ENCODE assay signal across 25 cellular contexts in genomic region chr18:10822457-10822856, GRCh38.
DNase-seq lines count a peak whose midpoint lies in the region; ATAC-seq, FAIRE-seq and TF ChIP-seq lines count a peak whose summit lies in the region.
"Had no signal": no experiment of that assay in that cellular context is flagged by ENCODE, and none has a peak within 500 bp of the region (broad histone marks: within the 10 kb centered on the region; RNA-seq: fewer than 3 reads in every experiment).

No MANE protein-coding gene starts in this region.

- H3K27me3 Mint-ChIP-seq in activated CD4-positive, alpha-beta T cell treated with anti-CD3 and anti-CD28 coated beads, Interleukin-2, amount 10 ng/mL, durations not matched to agents 7 days and 5 days, result peaks cover 18% of the 10 kb centered on the region
- peaks cover 13% of the 10 kb centered on the region for H3K27me3 Mint-ChIP-seq in activated CD8-positive, alpha-beta T cell treated with anti-CD3 and anti-CD28 coated beads for 36 hours

- no peak overlapping the region for H3K27ac ChIP-seq in GM12878 (ENCODE audit: control insufficient read depth, insufficient read depth)
- no peak overlapping the region for H3K27ac ChIP-seq in mesendoderm (ENCODE audit: low read depth, low read length)
- H3K27ac ChIP-seq: C4-2B, heart left ventricle, RWPE1, upper lobe of right lung, VCaP had no signal

- H3K36me3 ChIP-seq in GM12878 (ENCODE audit: control insufficient read depth in 2 of 2, insufficient read depth in 2 of 2, low read length in 1 of 2) (no peaks in the 10 kb centered on the region; a peak in 1 of 4 replicates), mesendoderm (ENCODE audit: control insufficient read depth, insufficient read depth, low read length) (no peaks in the 10 kb centered on the region)
- H3K36me3 ChIP-seq: HAP-1, heart left ventricle, upper lobe of right lung had no signal

- TF ChIP-seq POLR2A in GM12878 (IDR thresholded peaks at IDR 0.05; ENCODE audit: low read depth, low read length), result no peak

- WGBS in GM12878 (ENCODE audit: insufficient coverage, insufficient replicate concordance, low lambda C conversion rate, missing lambda C conversion rate), result 36% methylated on average over 6 of the region's 6 CpGs
- no CpG with 5 or more reads among the region's 6 CpGs for WGBS in mesendoderm (ENCODE audit: extremely low coverage, insufficient coverage, low lambda C conversion rate)

- no peak overlapping the region for H3K4me3 Mint-ChIP-seq in activated CD4-positive, alpha-beta T cell treated with anti-CD3 and anti-CD28 coated beads, Interleukin-2, amount 10 ng/mL, durations not matched to agents 7 days and 5 days
- H3K4me3 Mint-ChIP-seq in activated CD8-positive, alpha-beta T cell treated with anti-CD3 and anti-CD28 coated beads for 36 hours, result no peak overlapping the region
- H3K4me3 Mint-ChIP-seq: memory B cell, natural killer cell had no signal

- no peak for TF ChIP-seq CTCF in GM12878 (IDR thresholded peaks at IDR 0.05 in 2 of 3, conservative IDR thresholded peaks at IDR 0.05 in 1 of 3; ENCODE audit: control insufficient read depth in 2 of 3, extremely low read depth in 1 of 3, insufficient read depth in 1 of 3, low read depth in 3 of 3, low read length in 3 of 3)
- TF ChIP-seq CTCF in activated CD8-positive, alpha-beta T cell treated with anti-CD3 and anti-CD28 coated beads for 36 hours (IDR thresholded peaks at IDR 0.05), result no peak

- no peak overlapping the region for H2BK5ac ChIP-seq in mesendoderm (ENCODE audit: low read length)

- peak; percentile 61 for FAIRE-seq in GM12878 (lab: Jason Lieb, UNC)
- FAIRE-seq: keratinocyte had no signal

- TF ChIP-seq RAD21 in GM12878 (IDR thresholded peaks at IDR 0.05; ENCODE audit: insufficient read depth, low read depth, low read length), result no peak

- no peak overlapping the region for H3K9ac ChIP-seq in GM12878 (ENCODE audit: control insufficient read depth, insufficient read depth, low read length)
- H3K9ac ChIP-seq in mesendoderm (ENCODE audit: low read length), result no peak overlapping the region

- no peaks in the 10 kb centered on the region for H3K36me3 Mint-ChIP-seq in activated CD4-positive, alpha-beta T cell treated with anti-CD3 and anti-CD28 coated beads, Interleukin-2, amount 10 ng/mL, durations not matched to agents 7 days and 5 days (ENCODE audit: low read depth)
- no peaks in the 10 kb centered on the region for H3K36me3 Mint-ChIP-seq in activated CD8-positive, alpha-beta T cell treated with anti-CD3 and anti-CD28 coated beads for 36 hours (ENCODE audit: low read depth)
- H3K36me3 Mint-ChIP-seq: natural killer cell had no signal

- H3K9me3 ChIP-seq in GM12878 (replicated peaks; ENCODE audit: control insufficient read depth, insufficient read depth, low read length), result peaks cover 3% of the 10 kb centered on the region
- H3K9me3 ChIP-seq: HAP-1, upper lobe of right lung had no signal

- no peak overlapping the region for H2BK15ac ChIP-seq in mesendoderm (replicated peaks; ENCODE audit: low read depth)

- H3K79me2 ChIP-seq in GM12878 (ENCODE audit: control insufficient read depth, insufficient read depth, low read length) (no peaks in the 10 kb centered on the region), mesendoderm (ENCODE audit: control insufficient read depth, insufficient read depth, low read length) (no peaks in the 10 kb centered on the region)

- H3K18ac ChIP-seq in mesendoderm (ENCODE audit: low read length), result no peak overlapping the region

- H3K27ac Mint-ChIP-seq in activated CD4-positive, alpha-beta T cell treated with anti-CD3 and anti-CD28 coated beads, Interleukin-2, amount 10 ng/mL, durations not matched to agents 7 days and 5 days, result no peak overlapping the region
- no peak overlapping the region for H3K27ac Mint-ChIP-seq in activated CD8-positive, alpha-beta T cell treated with anti-CD3 and anti-CD28 coated beads for 36 hours
- H3K27ac Mint-ChIP-seq: memory B cell, natural killer cell had no signal

- H4K20me1 ChIP-seq in GM12878 (ENCODE audit: control insufficient read depth, insufficient read depth), result no peaks in the 10 kb centered on the region

- in situ Hi-C loops in GM12878 (cut with MboI), result no loop called here

- no peak overlapping the region for H2AK5ac ChIP-seq in mesendoderm (ENCODE audit: low read length)

- RAD21 ChIA-PET in GM12878 (lab: Charles Lee; ENCODE audit: unreplicated experiment), result interaction anchor here (1.3 kb wide), 1 partner anchor 19 kb away, joined by 3 read pairs; no protein-coding TSS in a partner anchor

- peak overlapping the region; percentile 45 for H2AFZ ChIP-seq in GM12878 (ENCODE audit: control insufficient read depth, low read depth, low read length)

- no peaks in the 10 kb centered on the region for H3K79me1 ChIP-seq in mesendoderm (ENCODE audit: low read length)

- CTCF ChIA-PET in activated CD4-positive, alpha-beta T cell treated with anti-CD3 and anti-CD28 coated beads, Interleukin-2, amount 10 ng/mL, durations not matched to agents 7 days and 5 days (lab: Charles Lee), result no interaction called here
- CTCF ChIA-PET in GM12878 (lab: Yijun Ruan, JAX), result interaction anchor here (0.9 to 1.8 kb wide), 6 partner anchors 8 to 332 kb away, joined by 3 to 5 read pairs (median 4); no protein-coding TSS in a partner anchor
- CTCF ChIA-PET in activated CD8-positive, alpha-beta T cell treated with anti-CD3 and anti-CD28 coated beads for 36 hours (lab: Charles Lee), result no interaction called here

- no peak overlapping the region for H3K4ac ChIP-seq in mesendoderm (ENCODE audit: low read depth, low read length)

- H3K23ac ChIP-seq in mesendoderm (ENCODE audit: low read length), result no peak overlapping the region

- H3K56ac ChIP-seq in mesendoderm (ENCODE audit: low read length), result no peak overlapping the region

- peaks cover 4% of the 10 kb centered on the region for H3K9me3 Mint-ChIP-seq in activated CD4-positive, alpha-beta T cell treated with anti-CD3 and anti-CD28 coated beads, Interleukin-2, amount 10 ng/mL, durations not matched to agents 7 days and 5 days
- peaks cover 10% of the 10 kb centered on the region for H3K9me3 Mint-ChIP-seq in activated CD8-positive, alpha-beta T cell treated with anti-CD3 and anti-CD28 coated beads for 36 hours

- no peak overlapping the region for H3K4me3 ChIP-seq in GM12878
- H3K4me3 ChIP-seq in mesendoderm (ENCODE audit: low read length), result no peak overlapping the region
- H3K4me3 ChIP-seq: HAP-1, heart left ventricle, upper lobe of right lung had no signal

- peak; percentile 7 for DNase-seq in activated CD4-positive, alpha-beta T cell treated with anti-CD3 and anti-CD28 coated beads, Interleukin-2, amount 10 ng/mL, durations not matched to agents 7 days and 5 days
- DNase-seq in activated CD4-positive, alpha-beta T cell treated with anti-CD3 and anti-CD28 coated beads for 48 hours, result no peak
- DNase-seq in NCI-H146 treated with DMSO at 0.1 percent for 48 hours (lab: John Stamatoyannopoulos, UW; ENCODE audit: unreplicated experiment), result peak; percentile 77
- DNase-seq in GM12878 (ENCODE audit: low read depth, low spot score), result no peak
- DNase-seq in mesendoderm, result peak; percentile 95
- no peak for DNase-seq in HCEC 1CT
- no peak for DNase-seq in activated CD8-positive, alpha-beta T cell treated with anti-CD3 and anti-CD28 coated beads for 36 hours
- DNase-seq: ACHN; central memory CD4-positive, alpha-beta T cell; effector memory CD4-positive, alpha-beta T cell; heart left ventricle; natural killer cell; NCI-H1694; NCI-H2227 treated with DMSO at 0.1 percent for 48 hours; NK-92 treated with Interleukin-12 subunit alpha and Interleukin-12 subunit beta, amount 100 ng/mL, for 24 hours; posterior cingulate gyrus; stimulated activated CD4-positive, alpha-beta T cell treated with anti-CD3 and anti-CD28 coated beads, Interleukin-2, amount 100 ng/mL, for 24 hours; upper lobe of right lung had no signal

- H3K4me1 ChIP-seq in GM12878 (ENCODE audit: control insufficient read depth, insufficient read depth, low read length) (no peaks in the 10 kb centered on the region), mesendoderm (ENCODE audit: control insufficient read depth, low read depth, low read length) (no peaks in the 10 kb centered on the region)
- H3K4me1 ChIP-seq: HAP-1, heart left ventricle, upper lobe of right lung had no signal

- no peak for ATAC-seq in GM12878
- no peak for ATAC-seq in GM18870 (IDR thresholded peaks at IDR 0.05; ENCODE audit: unreplicated experiment)
- no peak for ATAC-seq in activated CD8-positive, alpha-beta T cell treated with anti-CD3 and anti-CD28 coated beads for 36 hours
- ATAC-seq: heart left ventricle, natural killer cell, upper lobe of right lung had no signal

- H2BK120ac ChIP-seq in mesendoderm (ENCODE audit: low read depth, low read length), result no peak overlapping the region

- peaks cover 4% of the 10 kb centered on the region for H3K4me1 Mint-ChIP-seq in activated CD4-positive, alpha-beta T cell treated with anti-CD3 and anti-CD28 coated beads, Interleukin-2, amount 10 ng/mL, durations not matched to agents 7 days and 5 days
- H3K4me1 Mint-ChIP-seq in activated CD8-positive, alpha-beta T cell treated with anti-CD3 and anti-CD28 coated beads for 36 hours (ENCODE audit: low read depth), result peaks cover 3% of the 10 kb centered on the region
- H3K4me1 Mint-ChIP-seq: memory B cell, natural killer cell had no signal

- SMC1A ChIA-PET in GM12878 (lab: Charles Lee; ENCODE audit: uncharacterized antibody, unreplicated experiment), result interaction anchor here (0.7 to 2.0 kb wide), 9 partner anchors 8 to 330 kb away, joined by 3 to 9 read pairs (median 4); no protein-coding TSS in a partner anchor

- TF ChIP-seq EP300 in GM12878 (IDR thresholded peaks at IDR 0.05; ENCODE audit: borderline replicate concordance in 1 of 2, control insufficient read depth in 1 of 2, low read depth in 2 of 2, low read length in 2 of 2), result no peak

- no peaks in the 10 kb centered on the region for H3K27me3 ChIP-seq in GM12878 (replicated peaks in 1 of 2; ENCODE audit: control insufficient read depth in 2 of 2, insufficient read depth in 2 of 2, low read length in 1 of 2)
- H3K27me3 ChIP-seq in mesendoderm (ENCODE audit: insufficient read depth, low read length, poor library complexity), result no peaks in the 10 kb centered on the region
- H3K27me3 ChIP-seq: upper lobe of right lung had no signal

- H4K8ac ChIP-seq in mesendoderm (ENCODE audit: low read depth, low read length), result no peak overlapping the region

- H4K5ac ChIP-seq in mesendoderm (ENCODE audit: low read length), result no peak overlapping the region

- POLR2A ChIA-PET in activated CD4-positive, alpha-beta T cell treated with anti-CD3 and anti-CD28 coated beads, Interleukin-2, amount 10 ng/mL, durations not matched to agents 7 days and 5 days (lab: Charles Lee), result no interaction called here
- POLR2A ChIA-PET in GM12878 (lab: Charles Lee), result interaction anchor here (1.1 kb wide), 1 partner anchor 18 kb away, joined by 4 read pairs; no protein-coding TSS in a partner anchor
- POLR2A ChIA-PET in activated CD8-positive, alpha-beta T cell treated with anti-CD3 and anti-CD28 coated beads for 36 hours (lab: Charles Lee), result no interaction called here

- no TSS peak for BruUV-seq in GM12878 (replicated peaks; lab: Mats Ljungman, UMichigan)

- intact Hi-C loops in GM12878 (cut with micrococcal nuclease; ENCODE audit: unreplicated experiment), result no loop called here
- intact Hi-C loops in activated CD8-positive, alpha-beta T cell treated with anti-CD3 and anti-CD28 coated beads for 36 hours (cut with micrococcal nuclease), result no loop called here

- H3K4me2 ChIP-seq in GM12878 (ENCODE audit: control insufficient read depth, insufficient read depth) (no peak overlapping the region), mesendoderm (ENCODE audit: low read length) (no peak overlapping the region)

Comparison
In these comparisons a context has a peak if more than half of its experiments do, and no peak if none do; other contexts are left out.
1. DNase-seq: peak in activated CD4-positive, alpha-beta T cell treated with anti-CD3 and anti-CD28 coated beads, Interleukin-2, amount 10 ng/mL, durations not matched to agents 7 days and 5 days (single experiment), NCI-H146 treated with DMSO at 0.1 percent for 48 hours (single experiment) and mesendoderm (single experiment); none in activated CD4-positive, alpha-beta T cell treated with anti-CD3 and anti-CD28 coated beads for 48 hours (single experiment), GM12878 (single experiment), HCEC 1CT (single experiment) and activated CD8-positive, alpha-beta T cell treated with anti-CD3 and anti-CD28 coated beads for 36 hours (single experiment).